ENCODE assay signal across 8 cellular contexts in the genomic region with DNA sequence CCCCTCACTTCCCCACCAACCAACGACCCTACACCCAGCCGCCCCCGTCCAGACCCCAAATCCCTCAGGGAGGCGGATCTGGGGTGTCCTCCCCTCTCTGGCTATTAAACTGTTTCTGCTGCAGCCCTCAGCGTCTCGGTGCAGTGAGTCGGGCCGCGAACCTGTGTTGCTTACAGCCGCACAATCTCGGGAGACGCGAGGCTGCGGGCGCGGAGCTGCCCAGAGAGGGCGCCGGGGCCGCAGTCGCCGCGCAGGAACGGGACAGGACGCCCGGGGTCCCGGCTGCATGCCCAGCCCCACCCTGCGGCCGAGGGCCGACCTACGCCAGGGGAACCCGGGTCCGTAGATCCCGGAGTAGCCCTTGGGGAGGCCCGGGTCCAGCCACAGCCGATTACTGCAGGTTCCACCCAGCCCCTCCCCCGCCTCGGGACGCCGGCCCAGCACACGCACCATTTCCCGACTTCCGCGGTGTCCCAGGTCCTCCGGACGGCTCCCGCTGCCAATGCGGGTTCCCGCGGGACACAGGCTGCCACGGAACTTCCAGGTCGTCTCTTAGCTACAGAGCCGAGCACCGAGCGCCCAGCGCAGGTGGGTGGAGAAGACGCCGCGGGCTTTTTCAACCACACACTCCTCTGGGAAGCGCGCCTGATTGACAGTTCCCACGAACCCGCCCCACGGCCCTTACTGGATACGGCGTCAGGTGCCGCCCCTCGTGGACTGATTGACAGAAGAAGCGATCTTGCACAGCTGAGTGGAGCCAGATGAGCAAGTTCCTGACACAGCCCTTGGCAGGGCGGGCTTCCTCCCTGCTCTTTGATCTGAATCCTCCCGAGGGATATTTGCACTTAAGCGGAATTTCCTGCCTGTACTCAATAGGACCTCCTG. TPM values are rescaled to one million over a fixed set of nuclear protein-coding genes. Genes with fewer than 3 reads are reported as not detected.
DNase-seq lines count a peak whose midpoint lies in the region; ATAC-seq, FAIRE-seq and TF ChIP-seq lines count a peak whose summit lies in the region.

Gene ZNF799, minus strand, starts transcription at position 654 of the 885 bp plus-strand sequence. Its CDS starts 201 bp downstream, at position 453.

- peak in 1 of 2 donors; percentile 5 for TF ChIP-seq CTCF in endothelial cell of umbilical vein (IDR thresholded peaks at IDR 0.05; ENCODE audit: extremely low read depth in 1 of 2, insufficient read depth in 1 of 2, low read depth in 1 of 2, low read length in 2 of 2)

- TF ChIP-seq POLR2A in endothelial cell of umbilical vein (IDR thresholded peaks at IDR 0.05; ENCODE audit: low read depth, low read length): no peak

- no peaks in the 10 kb centered on the region for H3K27me3 ChIP-seq in NT2/D1 (ENCODE audit: insufficient read depth, insufficient read length)
- H3K27me3 ChIP-seq in endothelial cell of umbilical vein (ENCODE audit: control insufficient read depth in 2 of 2, insufficient read depth in 2 of 2, low read length in 2 of 2): no peaks in the 10 kb centered on the region

- peak within 1 kb of the TSS; percentile 49 for H3K27ac ChIP-seq in endothelial cell of umbilical vein (ENCODE audit: insufficient read depth, low read depth, low read length)

- H3K9me3 ChIP-seq in NT2/D1 (ENCODE audit: insufficient read depth, low read length) (no peaks in the 10 kb centered on the region), endothelial cell of umbilical vein (replicated peaks; ENCODE audit: control insufficient read depth, insufficient read depth, low read length) (no peaks in the 10 kb centered on the region)

- H2AFZ ChIP-seq in endothelial cell of umbilical vein (ENCODE audit: low read depth, low read length): peak within 1 kb of the TSS; percentile 96

- no TSS peak for BruUV-seq in endothelial cell of umbilical vein (replicated peaks; lab: Mats Ljungman, UMichigan)

- H3K9me1 ChIP-seq in endothelial cell of umbilical vein (replicated peaks; ENCODE audit: control insufficient read depth, extremely low read depth, insufficient read depth, low read length): no peaks in the 10 kb centered on the region

- peak; percentile 77 for DNase-seq in COLO829 (ENCODE audit: low spot score)
- peak; percentile 88 for DNase-seq in HTR-8/SVneo (ENCODE audit: insufficient read length, low spot score)
- DNase-seq in NT2/D1 (ENCODE audit: low read depth, low spot score): peak; percentile 90
- peak; percentile 69 for DNase-seq in activated CD8-positive, alpha-beta memory T cell treated with anti-CD3 and anti-CD28 coated beads, Interleukin-2, amount 50 U/mL, for 24 hours (ENCODE audit: extremely low read depth)
- DNase-seq in endothelial cell of umbilical vein (ENCODE audit: low read depth, low spot score): peak; percentile 97
- peak; percentile 93 for DNase-seq in midbrain (lab: John Stamatoyannopoulos, UW)
- DNase-seq in stimulated activated CD8-positive, alpha-beta memory T cell treated with anti-CD3 and anti-CD28 coated beads, Interleukin-15, amount 100 ng/mL, for 48 hours (ENCODE audit: low read depth in 2 of 2): peak; percentile 79 to 82

- H3K9ac ChIP-seq in NT2/D1 (ENCODE audit: insufficient read length, low read depth) (peak within 1 kb of the TSS; percentile 89), endothelial cell of umbilical vein (replicated peaks; ENCODE audit: extremely low read depth, insufficient read depth, low read length) (peak within 1 kb of the TSS; percentile 65)

- ATAC-seq in GM21367 (IDR thresholded peaks at IDR 0.05; ENCODE audit: unreplicated experiment): peak; percentile 83

- H3K4me3 ChIP-seq in NT2/D1 (ENCODE audit: insufficient read length, low read depth): peak within 1 kb of the TSS; percentile 89
- peak within 1 kb of the TSS; percentile 80 to 87 (median 81) for H3K4me3 ChIP-seq in endothelial cell of umbilical vein (replicated peaks in 1 of 3; ENCODE audit: insufficient read depth in 1 of 3, low read depth in 1 of 3, low read length in 3 of 3)

- peak within 1 kb of the TSS; percentile 86 for H3K4me2 ChIP-seq in endothelial cell of umbilical vein (ENCODE audit: insufficient read depth, low read length)

- dilution Hi-C loops in endothelial cell of umbilical vein (cut with MboI; ENCODE audit: extremely low pct_ligation_motif_present, low sequenced_read_pairs): no loop called here

- H4K20me1 ChIP-seq in endothelial cell of umbilical vein (replicated peaks; ENCODE audit: control insufficient read depth, extremely low read depth, insufficient read depth, low read length): no peaks in the 10 kb centered on the region

- no peaks in the 10 kb centered on the region for H3K79me2 ChIP-seq in endothelial cell of umbilical vein (ENCODE audit: control insufficient read depth, insufficient read depth, low read length)

- POLR2A ChIA-PET in endothelial cell of umbilical vein (lab: Charles Lee): no interaction called here

- no peaks in the 10 kb centered on the region for H3K36me3 ChIP-seq in NT2/D1 (ENCODE audit: insufficient read depth, insufficient read length, low read length)
- no peaks in the 10 kb centered on the region for H3K36me3 ChIP-seq in endothelial cell of umbilical vein (ENCODE audit: control insufficient read depth in 2 of 2, extremely low read depth in 1 of 2, insufficient read depth in 2 of 2, low read length in 2 of 2)

- CTCF ChIA-PET in endothelial cell of umbilical vein (lab: Charles Lee): interaction anchor here (1.0 kb wide), 2 partner anchors 9 to 40 kb away, joined by 3 read pairs; partner anchors contain the start of gene ZNF443

- peak; percentile 60 for FAIRE-seq in HTR-8/SVneo (lab: Jason Lieb, UNC)
- peak; percentile 99 for FAIRE-seq in endothelial cell of umbilical vein (lab: Jason Lieb, UNC)

- H3K4me1 ChIP-seq in NT2/D1 (ENCODE audit: insufficient read depth, insufficient read length) (no peaks in the 10 kb centered on the region), endothelial cell of umbilical vein (ENCODE audit: control insufficient read depth, extremely low read depth, insufficient read depth, low read length) (peaks cover 7% of the 10 kb centered on the region)

- intact Hi-C loops in endothelial cell of umbilical vein (cut with micrococcal nuclease): loop anchor here (1.0 to 2.0 kb wide), 3 partner anchors 36 to 83 kb away; partner anchors contain the start of genes ZNF442, ZNF443 and ZNF709

TF ChIP-seq in endothelial cell of umbilical vein, 7 proteins besides CTCF, POLR2A, EP300 and RAD21:
- TF ChIP-seq, protein P1, sequence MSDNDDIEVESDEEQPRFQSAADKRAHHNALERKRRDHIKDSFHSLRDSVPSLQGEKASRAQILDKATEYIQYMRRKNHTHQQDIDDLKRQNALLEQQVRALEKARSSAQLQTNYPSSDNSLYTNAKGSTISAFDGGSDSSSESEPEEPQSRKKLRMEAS (IDR thresholded peaks at IDR 0.05; ENCODE audit: insufficient read depth, insufficient read length): peak; percentile 17
- TF ChIP-seq POLR2AphosphoS5 (IDR thresholded peaks at IDR 0.05; ENCODE audit: insufficient read depth, low read depth, low read length) (peak; percentile 31), GATA2 (IDR thresholded peaks at IDR 0.05; ENCODE audit: insufficient read depth, insufficient read length, low read depth, low read length) (no peak)

RNA-seq across cellular contexts. Expression of gene ZNF799, which starts in this region (rescaled TPM):
- 2.7 and 3.0 TPM in 2 replicates for total RNA-seq in endothelial cell of umbilical vein
- polyA plus RNA-seq in endothelial cell of umbilical vein: 0.64 and 1.0 TPM in 2 replicates
- polyA plus RNA-seq in endothelial cell of umbilical vein (2011; cell fraction: cytosol; rRNA removed): 1.1 and 1.2 TPM in 2 replicates
- polyA plus RNA-seq in endothelial cell of umbilical vein (2011; cell fraction: nucleus; rRNA removed): 2.8 and 3.1 TPM in 2 replicates
- polyA plus RNA-seq in endothelial cell of umbilical vein (2012): 1.1 and 1.5 TPM in 2 replicates
- 1.7 and 1.9 TPM in 2 replicates for polyA minus RNA-seq in endothelial cell of umbilical vein
- polyA minus RNA-seq in endothelial cell of umbilical vein (2011; cell fraction: cytosol; rRNA and poly(A)+ RNA removed): 0.92 TPM
- polyA minus RNA-seq in endothelial cell of umbilical vein (2011; cell fraction: nucleus; rRNA and poly(A)+ RNA removed): 3.0 and 3.4 TPM in 2 replicates

Comparison
In these comparisons a context has a peak if more than half of its experiments do, and no peak if none do; other contexts are left out.
1. Peak in every context shown above with its lines: DNase-seq, ATAC-seq, H3K4me3 ChIP-seq and H3K27ac ChIP-seq.